8 cellular contexts compared by ENCODE assay signal in the genomic region with DNA sequence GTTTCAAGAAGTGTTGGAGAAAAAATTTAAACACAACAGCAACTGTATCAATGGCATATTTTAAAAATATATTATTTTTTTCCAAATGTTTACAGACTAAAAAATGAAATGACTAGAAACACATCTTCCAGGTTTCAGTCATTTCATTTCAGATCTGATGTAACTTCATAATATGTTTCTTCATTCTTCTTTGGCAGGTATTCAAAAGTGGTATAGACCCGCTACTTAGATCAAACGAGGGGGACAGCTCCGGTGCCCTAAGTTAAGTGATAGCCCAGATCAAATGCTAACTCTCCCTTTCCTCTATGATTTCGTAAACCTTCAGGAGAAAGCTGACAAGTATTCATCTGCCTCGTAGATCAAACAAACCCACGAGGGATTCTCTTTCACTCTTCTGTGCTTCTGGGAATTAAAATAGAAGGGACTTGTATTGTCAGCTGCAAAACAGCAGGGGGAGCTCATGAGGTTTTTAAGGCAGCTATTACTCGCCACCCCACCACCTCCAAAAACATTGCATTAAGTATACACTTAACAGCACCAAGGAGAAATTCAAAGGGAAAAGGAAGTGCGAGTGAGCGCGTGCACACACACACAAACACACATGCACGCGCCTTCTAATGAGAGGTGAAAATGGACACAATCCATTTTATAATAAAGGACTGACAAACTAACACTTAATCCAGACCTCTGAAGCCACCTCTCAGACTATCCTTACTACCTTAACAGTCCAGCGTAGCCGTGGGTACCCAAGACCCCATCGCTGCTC. TPM values are rescaled to one million over a fixed set of nuclear protein-coding genes. Genes with fewer than 3 reads are reported as not detected.
DNase-seq lines count a peak whose midpoint lies in the region; ATAC-seq, FAIRE-seq and TF ChIP-seq lines count a peak whose summit lies in the region.

No MANE protein-coding gene starts in this region.

- H3K79me2 ChIP-seq in GM23338 (replicated peaks; ENCODE audit: insufficient read depth): no peaks in the 10 kb centered on the region

- ATAC-seq in GM23338 (peak; percentile 87), HG03045 (IDR thresholded peaks at IDR 0.05; ENCODE audit: unreplicated experiment) (no peak)

- DNase-seq in GM23338 (ENCODE audit: low spot score) (peak; percentile 84), NAMALWA (ENCODE audit: low spot score) (peak; percentile 86), brain microvascular endothelial cell (peak; percentile 67)
- peak; percentile 18 for DNase-seq in stimulated activated CD4-positive, alpha-beta T cell treated with anti-CD3 and anti-CD28 coated beads, Interleukin-4, amount 100 ng/mL, for 1 hour

- H3K27ac ChIP-seq in GM23338 (ENCODE audit: low read depth) (no peak overlapping the region), brain microvascular endothelial cell (no peak overlapping the region)

- no peaks in the 10 kb centered on the region for H4K20me1 ChIP-seq in GM23338 (replicated peaks; ENCODE audit: insufficient read depth)

- no peaks in the 10 kb centered on the region for H3K36me3 ChIP-seq in ES-I3 (ENCODE audit: insufficient read depth, low read length)
- peaks cover 2% of the 10 kb centered on the region; the same call in 1 of the 2 replicates for H3K36me3 ChIP-seq in GM23338 (ENCODE audit: insufficient read depth)
- H3K36me3 ChIP-seq in brain microvascular endothelial cell (replicated peaks): no peaks in the 10 kb centered on the region

- peaks cover 8% of the 10 kb centered on the region for H3K4me1 Mint-ChIP-seq in GM23338
- H3K4me1 Mint-ChIP-seq in T-helper 1 cell treated with Interleukin-12 subunit alpha and Interleukin-12 subunit beta and Interleukin-4 antibody, amounts not matched to agents 30 μg/mL and 1 μg/mL, for 36 hours (ENCODE audit: low read depth): peaks cover 4% of the 10 kb centered on the region

- H2AFZ ChIP-seq in GM23338: no peak overlapping the region

- H3K9me3 Mint-ChIP-seq in GM23338: peaks cover 36% of the 10 kb centered on the region
- no peaks in the 10 kb centered on the region for H3K9me3 Mint-ChIP-seq in T-helper 1 cell treated with Interleukin-12 subunit alpha and Interleukin-12 subunit beta and Interleukin-4 antibody, amounts not matched to agents 30 μg/mL and 1 μg/mL, for 36 hours

- H3K27ac Mint-ChIP-seq in GM23338: peak overlapping the region; percentile 35; the same call in 1 of the 2 replicates
- H3K27ac Mint-ChIP-seq in T-helper 1 cell treated with Interleukin-12 subunit alpha and Interleukin-12 subunit beta and Interleukin-4 antibody, amounts not matched to agents 30 μg/mL and 1 μg/mL, for 36 hours: no peak overlapping the region

- H3K4me3 Mint-ChIP-seq in GM23338: no peak overlapping the region
- H3K4me3 Mint-ChIP-seq in T-helper 1 cell treated with Interleukin-12 subunit alpha and Interleukin-12 subunit beta and Interleukin-4 antibody, amounts not matched to agents 30 μg/mL and 1 μg/mL, for 36 hours: peak overlapping the region; percentile 42

- H3F3A ChIP-seq in GM23338 (replicated peaks; ENCODE audit: low read depth): peaks cover 7% of the 10 kb centered on the region; the same call in 1 of the 2 replicates

- H3K4me3 ChIP-seq in GM23338 (no peak overlapping the region), brain microvascular endothelial cell (ENCODE audit: low read depth, low read length) (peak overlapping the region; percentile 3)

- FAIRE-seq in islet of Langerhans (lab: Jason Lieb, UNC): peak; percentile 69

- peaks cover 6% of the 10 kb centered on the region for H3K27me3 Mint-ChIP-seq in GM23338 (ENCODE audit: insufficient read depth, low read depth, poor library complexity)
- H3K27me3 Mint-ChIP-seq in T-helper 1 cell treated with Interleukin-12 subunit alpha and Interleukin-12 subunit beta and Interleukin-4 antibody, amounts not matched to agents 30 μg/mL and 1 μg/mL, for 36 hours (ENCODE audit: low read depth): peaks cover 50% of the 10 kb centered on the region

- peaks cover 22% of the 10 kb centered on the region for H3K36me3 Mint-ChIP-seq in GM23338 (ENCODE audit: low read depth)
- H3K36me3 Mint-ChIP-seq in T-helper 1 cell treated with Interleukin-12 subunit alpha and Interleukin-12 subunit beta and Interleukin-4 antibody, amounts not matched to agents 30 μg/mL and 1 μg/mL, for 36 hours (ENCODE audit: low read depth): no peaks in the 10 kb centered on the region

- peak overlapping the region; percentile 23; the same call in 1 of the 2 replicates for H3K9ac ChIP-seq in ES-I3 (ENCODE audit: low read depth, low read length)

- peak; percentile 82 to 92 for TF ChIP-seq CTCF in GM23338 (conservative IDR thresholded peaks at IDR 0.05; ENCODE audit: low read depth in 2 of 2)
- peak; percentile 82 for TF ChIP-seq CTCF in brain microvascular endothelial cell (IDR thresholded peaks at IDR 0.05; ENCODE audit: low read depth, low read length, missing control alignments)

- H3K4me2 ChIP-seq in GM23338: no peak overlapping the region

- peaks cover 12% of the 10 kb centered on the region; the same call in 1 of the 2 replicates for H3K9me3 ChIP-seq in ES-I3 (ENCODE audit: control insufficient read depth, insufficient read depth, low read length)

- H3K27me3 ChIP-seq in GM23338 (ENCODE audit: insufficient read depth) (no peaks in the 10 kb centered on the region), brain microvascular endothelial cell (replicated peaks) (no peaks in the 10 kb centered on the region)

- no peaks in the 10 kb centered on the region for H3K9me2 ChIP-seq in GM23338 (ENCODE audit: insufficient read depth)

- in situ Hi-C loops in brain microvascular endothelial cell (cut with HindIII; ENCODE audit: low pct_ligation_motif_present, low sequenced_read_pairs): no loop called here

- H3K4me1 ChIP-seq in ES-I3 (ENCODE audit: insufficient read depth, low read length) (peaks cover 4% of the 10 kb centered on the region; the same call in 1 of the 2 replicates), GM23338 (ENCODE audit: insufficient read depth) (no peaks in the 10 kb centered on the region)

TF ChIP-seq in GM23338, 12 proteins besides CTCF, POLR2A, EP300 and RAD21 (continues in another document):
- TF ChIP-seq, protein P1, sequence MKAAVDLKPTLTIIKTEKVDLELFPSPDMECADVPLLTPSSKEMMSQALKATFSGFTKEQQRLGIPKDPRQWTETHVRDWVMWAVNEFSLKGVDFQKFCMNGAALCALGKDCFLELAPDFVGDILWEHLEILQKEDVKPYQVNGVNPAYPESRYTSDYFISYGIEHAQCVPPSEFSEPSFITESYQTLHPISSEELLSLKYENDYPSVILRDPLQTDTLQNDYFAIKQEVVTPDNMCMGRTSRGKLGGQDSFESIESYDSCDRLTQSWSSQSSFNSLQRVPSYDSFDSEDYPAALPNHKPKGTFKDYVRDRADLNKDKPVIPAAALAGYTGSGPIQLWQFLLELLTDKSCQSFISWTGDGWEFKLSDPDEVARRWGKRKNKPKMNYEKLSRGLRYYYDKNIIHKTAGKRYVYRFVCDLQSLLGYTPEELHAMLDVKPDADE (IDR thresholded peaks at IDR 0.05): no peak
- TF ChIP-seq EZH2phosphoT487 (IDR thresholded peaks at IDR 0.05; ENCODE audit: unreplicated experiment): no peak
- TF ChIP-seq ZNF114 (CRISPR knock-in tag; IDR thresholded peaks at IDR 0.05): no peak
- TF ChIP-seq JUNB (IDR thresholded peaks at IDR 0.05; ENCODE audit: unreplicated experiment): no peak
- TF ChIP-seq EZH2 (IDR thresholded peaks at IDR 0.05; ENCODE audit: low read depth, unreplicated experiment): no peak
- TF ChIP-seq, protein P2, sequence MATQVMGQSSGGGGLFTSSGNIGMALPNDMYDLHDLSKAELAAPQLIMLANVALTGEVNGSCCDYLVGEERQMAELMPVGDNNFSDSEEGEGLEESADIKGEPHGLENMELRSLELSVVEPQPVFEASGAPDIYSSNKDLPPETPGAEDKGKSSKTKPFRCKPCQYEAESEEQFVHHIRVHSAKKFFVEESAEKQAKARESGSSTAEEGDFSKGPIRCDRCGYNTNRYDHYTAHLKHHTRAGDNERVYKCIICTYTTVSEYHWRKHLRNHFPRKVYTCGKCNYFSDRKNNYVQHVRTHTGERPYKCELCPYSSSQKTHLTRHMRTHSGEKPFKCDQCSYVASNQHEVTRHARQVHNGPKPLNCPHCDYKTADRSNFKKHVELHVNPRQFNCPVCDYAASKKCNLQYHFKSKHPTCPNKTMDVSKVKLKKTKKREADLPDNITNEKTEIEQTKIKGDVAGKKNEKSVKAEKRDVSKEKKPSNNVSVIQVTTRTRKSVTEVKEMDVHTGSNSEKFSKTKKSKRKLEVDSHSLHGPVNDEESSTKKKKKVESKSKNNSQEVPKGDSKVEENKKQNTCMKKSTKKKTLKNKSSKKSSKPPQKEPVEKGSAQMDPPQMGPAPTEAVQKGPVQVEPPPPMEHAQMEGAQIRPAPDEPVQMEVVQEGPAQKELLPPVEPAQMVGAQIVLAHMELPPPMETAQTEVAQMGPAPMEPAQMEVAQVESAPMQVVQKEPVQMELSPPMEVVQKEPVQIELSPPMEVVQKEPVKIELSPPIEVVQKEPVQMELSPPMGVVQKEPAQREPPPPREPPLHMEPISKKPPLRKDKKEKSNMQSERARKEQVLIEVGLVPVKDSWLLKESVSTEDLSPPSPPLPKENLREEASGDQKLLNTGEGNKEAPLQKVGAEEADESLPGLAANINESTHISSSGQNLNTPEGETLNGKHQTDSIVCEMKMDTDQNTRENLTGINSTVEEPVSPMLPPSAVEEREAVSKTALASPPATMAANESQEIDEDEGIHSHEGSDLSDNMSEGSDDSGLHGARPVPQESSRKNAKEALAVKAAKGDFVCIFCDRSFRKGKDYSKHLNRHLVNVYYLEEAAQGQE (IDR thresholded peaks at IDR 0.05; ENCODE audit: unreplicated experiment): no peak
- no peak for TF ChIP-seq ZNF331 (CRISPR knock-in tag; IDR thresholded peaks at IDR 0.05; ENCODE audit: low read depth)
- TF ChIP-seq NANOG (IDR thresholded peaks at IDR 0.05; ENCODE audit: borderline replicate concordance): no peak

RNA-seq across cellular contexts. Expression of a gene that starts 21.4 kb away (rescaled TPM):
- not detected in 2 replicates for total RNA-seq in GM23338 (2014; rRNA removed; shearing (Covaris generic))
- 0.28 TPM in 1 of 2 replicates, not detected in the other for polyA plus RNA-seq in GM23338 (2016; fragmentation: Nextera tagmentation; extraction: Ambion mirVana)

Comparison
In these comparisons a context has a peak if more than half of its experiments do, and no peak if none do; other contexts are left out.
1. DNase-seq: peak in every context shown above with its lines; median percentile 86 in NAMALWA; 84 in GM23338; 67 in brain microvascular endothelial cell; 18 in stimulated activated CD4-positive, alpha-beta T cell treated with anti-CD3 and anti-CD28 coated beads, Interleukin-4, amount 100 ng/mL, for 1 hour.